In genomic region chr20:50251992-50252491, GRCh38 we compare ENCODE assay signal across 14 cellular contexts.
DNase-seq lines count a peak whose midpoint lies in the region; ATAC-seq and TF ChIP-seq lines count a peak whose summit lies in the region.
"Had no signal": no experiment of that assay in that cellular context is flagged by ENCODE, and none has a peak within 500 bp of the region (broad histone marks: within the 10 kb centered on the region; RNA-seq: fewer than 3 reads in every experiment).

No MANE protein-coding gene starts in this region.

- no peaks in the 10 kb centered on the region for H3K4me1 ChIP-seq in OCI-LY3 (ENCODE audit: low read length)
- H3K4me1 ChIP-seq in endodermal cell (ENCODE audit: control insufficient read depth, insufficient read depth, low read length), result no peaks in the 10 kb centered on the region
- H3K4me1 ChIP-seq: HAP-1 had no signal

- no peaks in the 10 kb centered on the region for H3K9me3 Mint-ChIP-seq in endodermal cell

- H2AFZ ChIP-seq in OCI-LY3 (ENCODE audit: low read depth, low read length), result peak overlapping the region; percentile 17; the same call in 1 of the 2 replicates

- no peaks in the 10 kb centered on the region for H4K20me1 ChIP-seq in OCI-LY3 (ENCODE audit: insufficient read depth, low read length)

- no peaks in the 10 kb centered on the region for H3K9me3 ChIP-seq in OCI-LY3 (ENCODE audit: insufficient read depth, low read length)
- no peaks in the 10 kb centered on the region for H3K9me3 ChIP-seq in endodermal cell (ENCODE audit: control insufficient read depth, low read length)
- H3K9me3 ChIP-seq: esophagus squamous epithelium, HAP-1 had no signal

- 89 to 93% methylated on average over 5 to 7 of the region's 7 CpGs for WGBS in endodermal cell (ENCODE audit: insufficient coverage in 1 of 2, insufficient read length in 1 of 2), 2 experiments

- TF ChIP-seq CTCF in OCI-LY3 (IDR thresholded peaks at IDR 0.05; ENCODE audit: low read depth, low read length), result no peak
- TF ChIP-seq CTCF in endodermal cell (conservative IDR thresholded peaks at IDR 0.05), result no peak

- H3K9ac ChIP-seq in OCI-LY3 (ENCODE audit: low read length) (no peak overlapping the region), endodermal cell (ENCODE audit: extremely low read depth, low read length, poor library complexity, severe bottlenecking) (no peak overlapping the region)

- no peak overlapping the region for H3K4me3 Mint-ChIP-seq in endodermal cell

- H3K27me3 ChIP-seq in OCI-LY3 (ENCODE audit: low read depth, low read length), result peaks cover 13% of the 10 kb centered on the region
- no peaks in the 10 kb centered on the region for H3K27me3 ChIP-seq in endodermal cell (ENCODE audit: control insufficient read depth, insufficient read depth, low read length, poor library complexity, severe bottlenecking)
- H3K27me3 ChIP-seq: esophagus squamous epithelium had no signal

- no peaks in the 10 kb centered on the region for H3K36me3 Mint-ChIP-seq in endodermal cell (ENCODE audit: low read depth)

- H3K27ac Mint-ChIP-seq in endodermal cell, result peak overlapping the region; percentile 23

- no peaks in the 10 kb centered on the region for H3K79me2 ChIP-seq in OCI-LY3 (ENCODE audit: low read length)

- no peak for ATAC-seq in HG03175 (IDR thresholded peaks at IDR 0.05; ENCODE audit: unreplicated experiment)
- ATAC-seq: sciatic nerve had no signal

- H3K27me3 Mint-ChIP-seq in endodermal cell (ENCODE audit: insufficient read depth), result peaks cover 2% of the 10 kb centered on the region

- peaks cover 6% of the 10 kb centered on the region for H3K4me1 Mint-ChIP-seq in endodermal cell

- H3K4me3 ChIP-seq in OCI-LY3 (ENCODE audit: low read length) (no peak overlapping the region), endodermal cell (ENCODE audit: low read length) (no peak overlapping the region)
- H3K4me3 ChIP-seq: esophagus squamous epithelium, HAP-1 had no signal

- H3K36me3 ChIP-seq in OCI-LY3 (replicated peaks; ENCODE audit: low read depth, low read length), result no peaks in the 10 kb centered on the region
- H3K36me3 ChIP-seq in endodermal cell (ENCODE audit: control insufficient read depth, insufficient read depth, low read length), result no peaks in the 10 kb centered on the region
- H3K36me3 ChIP-seq: esophagus squamous epithelium, HAP-1 had no signal

- DNase-seq in EH (ENCODE audit: low read depth) (peak; percentile 83), endodermal cell (no peak), renal cortical epithelial cell (ENCODE audit: low read depth) (peak; percentile 54), SW480 (ENCODE audit: low spot score) (no peak), NCI-H345 treated with DMSO at 0.1 percent for 48 hours (lab: John Stamatoyannopoulos, UW; ENCODE audit: unreplicated experiment) (no peak)
- DNase-seq: activated naive CD4-positive, alpha-beta T cell; DMS153; esophagus squamous epithelium; NCI-H1105 treated with DMSO at 0.1 percent for 48 hours had no signal

- H3K27ac ChIP-seq in OCI-LY3 (ENCODE audit: low read length) (no peak overlapping the region), endodermal cell (ENCODE audit: low read depth, low read length) (no peak overlapping the region)
- H3K27ac ChIP-seq: esophagus squamous epithelium, RWPE1 had no signal

- no peak overlapping the region for H3K4me2 ChIP-seq in OCI-LY3 (ENCODE audit: low read length)

Comparison
In these comparisons a context has a peak if more than half of its experiments do, and no peak if none do; other contexts are left out.
1. DNase-seq: peak in EH (single experiment) and renal cortical epithelial cell (single experiment); none in endodermal cell (single experiment), SW480 (single experiment) and NCI-H345 treated with DMSO at 0.1 percent for 48 hours (single experiment).